In the genomic region with DNA sequence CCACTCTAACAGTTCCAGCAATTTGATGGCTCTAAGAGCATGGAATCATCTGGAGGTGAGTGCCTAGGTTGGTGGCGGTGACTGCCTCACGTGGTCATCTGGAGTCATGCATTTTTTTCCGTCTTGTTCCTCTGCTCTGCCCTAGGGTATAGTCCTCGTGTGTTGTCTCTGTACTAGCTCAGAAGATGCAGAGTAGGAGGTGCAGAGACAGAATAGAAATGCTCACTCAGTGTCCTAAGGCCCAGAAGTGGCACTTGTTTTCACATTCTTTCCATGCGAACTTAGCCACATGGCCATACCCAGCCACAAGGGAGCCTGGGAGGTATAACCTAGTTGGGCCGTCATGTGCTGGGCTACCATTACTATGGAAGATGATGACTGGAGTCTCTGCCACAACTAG, we compare ENCODE assay signal across 1 cellular context.
TF ChIP-seq lines count a peak whose summit lies in the region.

No MANE protein-coding gene starts in this region.

TF ChIP-seq in H1, 55 proteins besides CTCF, POLR2A, EP300 and RAD21:
- TF ChIP-seq ASH2L (IDR thresholded peaks at IDR 0.05; ENCODE audit: low read length) = no peak
- no peak for TF ChIP-seq RFX5 (IDR thresholded peaks at IDR 0.05; ENCODE audit: borderline replicate concordance, low read depth, low read length)
- no peak for TF ChIP-seq YY1 (IDR thresholded peaks at IDR 0.05; ENCODE audit: low read depth, low read length)
- no peak for TF ChIP-seq CBX5 (IDR thresholded peaks at IDR 0.05; ENCODE audit: low read depth, low read length)
- TF ChIP-seq SIRT6 (IDR thresholded peaks at IDR 0.05; ENCODE audit: low read length) = no peak
- TF ChIP-seq, protein P1, sequence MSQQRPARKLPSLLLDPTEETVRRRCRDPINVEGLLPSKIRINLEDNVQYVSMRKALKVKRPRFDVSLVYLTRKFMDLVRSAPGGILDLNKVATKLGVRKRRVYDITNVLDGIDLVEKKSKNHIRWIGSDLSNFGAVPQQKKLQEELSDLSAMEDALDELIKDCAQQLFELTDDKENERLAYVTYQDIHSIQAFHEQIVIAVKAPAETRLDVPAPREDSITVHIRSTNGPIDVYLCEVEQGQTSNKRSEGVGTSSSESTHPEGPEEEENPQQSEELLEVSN (IDR thresholded peaks at IDR 0.05) = no peak
- no peak for TF ChIP-seq CHD7 (IDR thresholded peaks at IDR 0.05; ENCODE audit: insufficient replicate concordance, low read length)
